ENCODE assay signal across 10 cellular contexts in genomic region chr4:8117278-8117682, GRCh38. TPM values are rescaled to one million over a fixed set of nuclear protein-coding genes. Genes with fewer than 3 reads are reported as not detected.
A peak's percentile ranks its signal among the peaks of the same experiment; 100 is the strongest.
DNase-seq lines count a peak whose midpoint lies in the region; FAIRE-seq and TF ChIP-seq lines count a peak whose summit lies in the region.
"Had no signal": no experiment of that assay in that cellular context is flagged by ENCODE, and none has a peak within 500 bp of the region (broad histone marks: within the 10 kb centered on the region; RNA-seq: fewer than 3 reads in every experiment).

No MANE protein-coding gene starts in this region.

- no peaks in the 10 kb centered on the region for H3K79me2 ChIP-seq in keratinocyte (ENCODE audit: control insufficient read depth, insufficient read depth, low read length)

- no peaks in the 10 kb centered on the region for H3K36me3 ChIP-seq in keratinocyte (ENCODE audit: control insufficient read depth in 2 of 2, extremely low read depth in 1 of 2, insufficient read depth in 2 of 2, low read length in 2 of 2)

- peaks cover 5% of the 10 kb centered on the region for H3K4me1 ChIP-seq in keratinocyte (ENCODE audit: control insufficient read depth, extremely low read depth, insufficient read depth, low read length)

- H3K4me3 ChIP-seq in keratinocyte (ENCODE audit: control insufficient read depth in 2 of 3, extremely low read depth in 1 of 3, insufficient read depth in 2 of 3, low read depth in 1 of 3, low read length in 3 of 3): no peak overlapping the region
- H3K4me3 ChIP-seq: SK-N-MC had no signal

- in situ Hi-C loops in GM13977 (cut with MboI; ENCODE audit: low pct_unique_long_range_greater_than_20kb, low sequenced_read_pairs, unreplicated experiment): no loop called here

- DNase-seq in DMS53 (lab: John Stamatoyannopoulos, UW) (peak; percentile 78), DMS53 treated with DMSO at 0.1 percent for 48 hours (lab: John Stamatoyannopoulos, UW; ENCODE audit: unreplicated experiment) (no peak), LoVo (ENCODE audit: low spot score) (peak; percentile 34), keratinocyte (ENCODE audit: low read depth, low spot score) (peak; percentile 28), urothelium cell line (ENCODE audit: low spot score) (peak; percentile 16), NOMO-1 treated with DMSO at 0.1 percent for 48 hours (lab: John Stamatoyannopoulos, UW; ENCODE audit: unreplicated experiment) (no peak), GM13977 (ENCODE audit: low spot score) (no peak)
- DNase-seq in activated T-cell treated with anti-CD3 and anti-CD28 coated beads, Interleukin-2, amount 50 U/mL, for 48 hours: peak; percentile 72 to 73

- H4K20me1 ChIP-seq in keratinocyte (ENCODE audit: control insufficient read depth, extremely low read depth, insufficient read depth, low read length): no peaks in the 10 kb centered on the region

- no peak overlapping the region for H2AFZ ChIP-seq in keratinocyte (ENCODE audit: control insufficient read depth, low read length)

- no peaks in the 10 kb centered on the region for H3K9me3 ChIP-seq in keratinocyte (ENCODE audit: control insufficient read depth, low read depth, low read length)

- no peak overlapping the region for H3K9ac ChIP-seq in keratinocyte (ENCODE audit: control insufficient read depth, extremely low read depth, insufficient read depth, low read length)

- H3K27ac ChIP-seq in keratinocyte (ENCODE audit: control insufficient read depth, insufficient read depth, low read length): no peak overlapping the region
- H3K27ac ChIP-seq: SK-N-MC had no signal

- FAIRE-seq in keratinocyte (lab: Jason Lieb, UNC): no peak
- FAIRE-seq in urothelium cell line (lab: Jason Lieb, UNC): no peak
- FAIRE-seq: A204.1 had no signal

- no peak overlapping the region for H3K4me2 ChIP-seq in keratinocyte (ENCODE audit: control insufficient read depth, extremely low read depth, insufficient read depth, low read depth, low read length)

- H3K9me1 ChIP-seq in keratinocyte (ENCODE audit: control insufficient read depth, extremely low read depth, insufficient read depth, low read length): no peaks in the 10 kb centered on the region

- peaks cover 16% of the 10 kb centered on the region for H3K27me3 ChIP-seq in keratinocyte (ENCODE audit: control insufficient read depth, extremely low read depth, insufficient read depth, low read length)

- no peak for TF ChIP-seq CTCF in keratinocyte (optimal IDR thresholded peaks at IDR 0.05 in 1 of 3, IDR thresholded peaks at IDR 0.05 in 1 of 3, conservative IDR thresholded peaks at IDR 0.05 in 1 of 3; ENCODE audit: extremely low read depth in 1 of 3, insufficient read depth in 2 of 3, low read length in 3 of 3)
- TF ChIP-seq CTCF in GM13977 (IDR thresholded peaks at IDR 0.05; ENCODE audit: extremely low read depth, insufficient read depth, missing control alignments): no peak

- dilution Hi-C loops in keratinocyte (cut with MboI; ENCODE audit: extremely low pct_ligation_motif_present, low sequenced_read_pairs): no loop called here

RNA-seq across cellular contexts. Expression of gene ABLIM2, which starts 41.3 kb away (rescaled TPM):
- polyA plus RNA-seq in keratinocyte: 0.94 to 3.0 TPM (median 1.1 TPM) in 3 replicates
- 3.8 TPM for polyA plus RNA-seq in keratinocyte (2011; ENCODE audit: low read depth)
- polyA plus RNA-seq in keratinocyte (2011; cell fraction: cytosol; rRNA removed): 1.1 and 2.0 TPM in 2 replicates
- 1.5 and 3.6 TPM in 2 replicates for polyA plus RNA-seq in keratinocyte (2011; cell fraction: nucleus; rRNA removed)
- polyA plus RNA-seq in keratinocyte (2012; ENCODE audit: low replicate concordance): 1.3 and 9.7 TPM in 2 replicates
- 0.80 to 5.3 TPM (median 3.7 TPM) in 3 replicates for polyA minus RNA-seq in keratinocyte
- polyA minus RNA-seq in keratinocyte (2011; cell fraction: cytosol; rRNA and poly(A)+ RNA removed): 1.7 TPM
- 1.6 and 4.2 TPM in 2 replicates for polyA minus RNA-seq in keratinocyte (2011; cell fraction: nucleus; rRNA and poly(A)+ RNA removed)

Comparison
In these comparisons a context has a peak if more than half of its experiments do, and no peak if none do; other contexts are left out.
1. DNase-seq: peak in DMS53 (single experiment), LoVo (single experiment), activated T-cell treated with anti-CD3 and anti-CD28 coated beads, Interleukin-2, amount 50 U/mL, for 48 hours (2 of 2), keratinocyte (single experiment) and urothelium cell line (single experiment); none in DMS53 treated with DMSO at 0.1 percent for 48 hours (single experiment), NOMO-1 treated with DMSO at 0.1 percent for 48 hours (single experiment) and GM13977 (single experiment).